Comparison of ENCODE assay signal across 2 cellular contexts in the genomic region with DNA sequence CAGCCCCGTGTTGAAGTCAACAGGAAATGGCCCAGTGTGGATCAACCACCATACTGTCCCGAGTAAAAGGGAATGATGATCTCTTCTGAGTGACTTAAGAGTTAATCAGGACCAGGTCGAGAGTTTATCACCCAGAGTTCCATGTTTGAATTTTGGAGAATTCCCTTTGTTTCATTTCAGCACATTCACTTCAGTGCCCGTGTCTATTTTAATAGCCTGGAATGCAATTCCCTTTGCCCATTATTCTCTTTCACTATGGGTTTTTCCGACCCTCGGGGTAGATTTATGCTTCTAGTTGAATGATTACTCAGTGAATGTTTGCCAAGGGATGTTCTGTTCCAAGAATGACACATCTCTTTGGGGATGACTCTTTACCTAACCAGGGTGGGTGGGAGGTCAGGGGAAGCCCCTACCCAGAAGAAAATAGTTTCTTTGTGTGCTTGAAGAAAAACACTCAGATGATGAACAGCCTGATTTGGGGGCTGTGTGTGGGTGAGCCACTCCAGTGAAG.
TF ChIP-seq lines count a peak whose summit lies in the region.

No MANE protein-coding gene starts in this region.

TF ChIP-seq in IMR-90, 13 proteins besides CTCF, POLR2A, EP300 and RAD21:
- TF ChIP-seq BHLHE40 (IDR thresholded peaks at IDR 0.05; ENCODE audit: low read depth, low read length) = no peak
- no peak for TF ChIP-seq RFX5 (IDR thresholded peaks at IDR 0.05; ENCODE audit: low read depth, low read length)

TF ChIP-seq in endothelial cell of umbilical vein, 7 proteins besides CTCF, POLR2A, EP300 and RAD21:
- TF ChIP-seq FOS (IDR thresholded peaks at IDR 0.05; ENCODE audit: borderline replicate concordance, insufficient read depth, low read length) (no peak), MAX (IDR thresholded peaks at IDR 0.05; ENCODE audit: insufficient read depth, insufficient read length) (no peak), JUN (IDR thresholded peaks at IDR 0.05; ENCODE audit: borderline replicate concordance, insufficient read depth, insufficient read length, low read depth) (no peak), GATA2 (IDR thresholded peaks at IDR 0.05; ENCODE audit: insufficient read depth, insufficient read length, low read depth, low read length) (no peak), POLR2AphosphoS5 (IDR thresholded peaks at IDR 0.05; ENCODE audit: insufficient read depth, low read depth, low read length) (no peak), MYC (IDR thresholded peaks at IDR 0.05; ENCODE audit: low read depth, low read length) (no peak)
